Comparison of ENCODE assay signal across 1 cellular context in genomic region chr3:71546781-71547180, GRCh38.
TF ChIP-seq lines count a peak whose summit lies in the region.

No MANE protein-coding gene starts in this region.

TF ChIP-seq in WTC11, 78 proteins besides CTCF, POLR2A, EP300 and RAD21 (continued from another document):
- TF ChIP-seq, protein P1, sequence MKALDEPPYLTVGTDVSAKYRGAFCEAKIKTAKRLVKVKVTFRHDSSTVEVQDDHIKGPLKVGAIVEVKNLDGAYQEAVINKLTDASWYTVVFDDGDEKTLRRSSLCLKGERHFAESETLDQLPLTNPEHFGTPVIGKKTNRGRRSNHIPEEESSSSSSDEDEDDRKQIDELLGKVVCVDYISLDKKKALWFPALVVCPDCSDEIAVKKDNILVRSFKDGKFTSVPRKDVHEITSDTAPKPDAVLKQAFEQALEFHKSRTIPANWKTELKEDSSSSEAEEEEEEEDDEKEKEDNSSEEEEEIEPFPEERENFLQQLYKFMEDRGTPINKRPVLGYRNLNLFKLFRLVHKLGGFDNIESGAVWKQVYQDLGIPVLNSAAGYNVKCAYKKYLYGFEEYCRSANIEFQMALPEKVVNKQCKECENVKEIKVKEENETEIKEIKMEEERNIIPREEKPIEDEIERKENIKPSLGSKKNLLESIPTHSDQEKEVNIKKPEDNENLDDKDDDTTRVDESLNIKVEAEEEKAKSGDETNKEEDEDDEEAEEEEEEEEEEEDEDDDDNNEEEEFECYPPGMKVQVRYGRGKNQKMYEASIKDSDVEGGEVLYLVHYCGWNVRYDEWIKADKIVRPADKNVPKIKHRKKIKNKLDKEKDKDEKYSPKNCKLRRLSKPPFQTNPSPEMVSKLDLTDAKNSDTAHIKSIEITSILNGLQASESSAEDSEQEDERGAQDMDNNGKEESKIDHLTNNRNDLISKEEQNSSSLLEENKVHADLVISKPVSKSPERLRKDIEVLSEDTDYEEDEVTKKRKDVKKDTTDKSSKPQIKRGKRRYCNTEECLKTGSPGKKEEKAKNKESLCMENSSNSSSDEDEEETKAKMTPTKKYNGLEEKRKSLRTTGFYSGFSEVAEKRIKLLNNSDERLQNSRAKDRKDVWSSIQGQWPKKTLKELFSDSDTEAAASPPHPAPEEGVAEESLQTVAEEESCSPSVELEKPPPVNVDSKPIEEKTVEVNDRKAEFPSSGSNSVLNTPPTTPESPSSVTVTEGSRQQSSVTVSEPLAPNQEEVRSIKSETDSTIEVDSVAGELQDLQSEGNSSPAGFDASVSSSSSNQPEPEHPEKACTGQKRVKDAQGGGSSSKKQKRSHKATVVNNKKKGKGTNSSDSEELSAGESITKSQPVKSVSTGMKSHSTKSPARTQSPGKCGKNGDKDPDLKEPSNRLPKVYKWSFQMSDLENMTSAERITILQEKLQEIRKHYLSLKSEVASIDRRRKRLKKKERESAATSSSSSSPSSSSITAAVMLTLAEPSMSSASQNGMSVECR (CRISPR knock-in tag; IDR thresholded peaks at IDR 0.05; ENCODE audit: borderline replicate concordance): no peak
- TF ChIP-seq ATF3 (CRISPR knock-in tag; conservative IDR thresholded peaks at IDR 0.05) (no peak), ZNF317 (CRISPR knock-in tag; IDR thresholded peaks at IDR 0.05; ENCODE audit: borderline replicate concordance, low read depth) (no peak), ZNF138 (CRISPR knock-in tag; conservative IDR thresholded peaks at IDR 0.05) (no peak), ZNF121 (CRISPR knock-in tag; IDR thresholded peaks at IDR 0.05) (no peak), ZBTB21 (CRISPR knock-in tag; IDR thresholded peaks at IDR 0.05; ENCODE audit: borderline replicate concordance) (no peak), IRF2 (CRISPR knock-in tag; IDR thresholded peaks at IDR 0.05; ENCODE audit: borderline replicate concordance, low read depth) (no peak)
- TF ChIP-seq, protein P2, sequence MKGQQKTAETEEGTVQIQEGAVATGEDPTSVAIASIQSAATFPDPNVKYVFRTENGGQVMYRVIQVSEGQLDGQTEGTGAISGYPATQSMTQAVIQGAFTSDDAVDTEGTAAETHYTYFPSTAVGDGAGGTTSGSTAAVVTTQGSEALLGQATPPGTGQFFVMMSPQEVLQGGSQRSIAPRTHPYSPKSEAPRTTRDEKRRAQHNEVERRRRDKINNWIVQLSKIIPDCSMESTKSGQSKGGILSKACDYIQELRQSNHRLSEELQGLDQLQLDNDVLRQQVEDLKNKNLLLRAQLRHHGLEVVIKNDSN (CRISPR knock-in tag; IDR thresholded peaks at IDR 0.05): no peak
